ENCODE assay signal across 1 cellular context in genomic region chr11:126328938-126329643, GRCh38.
TF ChIP-seq lines count a peak whose summit lies in the region.

No MANE protein-coding gene starts in this region.

TF ChIP-seq in SK-N-SH treated with all-trans-retinoic acid at 6 μM for 48 hours, 23 proteins besides CTCF, POLR2A, EP300 and RAD21 (continued from another document):
- TF ChIP-seq TSHZ2 (CRISPR knock-in tag; IDR thresholded peaks at IDR 0.05): no peak
- no peak for TF ChIP-seq ZFP30 (CRISPR knock-in tag; IDR thresholded peaks at IDR 0.05)
- no peak for TF ChIP-seq PPARA (CRISPR knock-in tag; IDR thresholded peaks at IDR 0.05; ENCODE audit: borderline replicate concordance)
- no peak for TF ChIP-seq TOX (CRISPR knock-in tag; IDR thresholded peaks at IDR 0.05; ENCODE audit: borderline replicate concordance)
- no peak for TF ChIP-seq ZNF565 (CRISPR knock-in tag; conservative IDR thresholded peaks at IDR 0.05; ENCODE audit: low read depth)
- TF ChIP-seq ZNF8 (CRISPR knock-in tag; IDR thresholded peaks at IDR 0.05): no peak
- TF ChIP-seq CSRNP3 (CRISPR knock-in tag; IDR thresholded peaks at IDR 0.05): no peak
- TF ChIP-seq SNAI2 (CRISPR knock-in tag; IDR thresholded peaks at IDR 0.05): no peak
- TF ChIP-seq ARNTL (CRISPR knock-in tag; IDR thresholded peaks at IDR 0.05; ENCODE audit: borderline replicate concordance, low read depth): no peak
- TF ChIP-seq POU6F1 (CRISPR knock-in tag; IDR thresholded peaks at IDR 0.05; ENCODE audit: borderline replicate concordance, low read depth): no peak
- no peak for TF ChIP-seq TCF4 (CRISPR knock-in tag; IDR thresholded peaks at IDR 0.05; ENCODE audit: borderline replicate concordance)
